ENCODE assay signal across 8 cellular contexts in the genomic region with DNA sequence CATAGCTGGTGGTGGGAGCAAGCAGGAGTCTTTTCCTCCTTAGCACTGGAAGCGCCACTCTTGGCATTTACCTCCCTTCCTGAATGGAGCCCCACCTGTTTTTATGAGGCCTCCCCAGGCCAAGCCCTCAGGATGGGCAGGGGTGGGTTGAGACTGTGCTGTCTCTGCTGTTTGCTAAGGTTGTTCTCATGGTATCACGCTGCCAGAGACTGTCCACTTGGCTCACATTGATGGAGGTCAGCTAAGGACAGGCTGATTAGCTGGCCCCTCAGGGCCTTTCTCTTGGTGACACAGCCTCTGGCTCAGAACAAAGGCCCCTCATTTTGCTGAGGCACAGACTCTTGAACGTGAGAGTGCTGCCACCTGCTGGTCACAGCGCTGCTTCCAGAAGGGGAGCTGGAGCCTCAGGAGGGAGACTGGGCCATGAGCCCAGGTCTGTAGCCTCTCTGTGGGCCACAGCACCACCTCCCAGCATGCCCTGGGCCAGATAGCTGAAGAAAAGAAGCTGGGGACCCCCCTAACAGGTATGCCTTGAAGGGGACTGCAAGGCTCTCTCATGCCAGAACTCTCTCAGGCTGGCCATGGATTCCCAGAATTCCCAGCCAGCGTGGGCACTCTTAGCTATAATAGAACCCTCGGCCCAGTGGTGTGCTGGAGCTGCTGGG.
DNase-seq lines count a peak whose midpoint lies in the region; ATAC-seq and TF ChIP-seq lines count a peak whose summit lies in the region.

No MANE protein-coding gene starts in this region.

- ATAC-seq in GM19025 (IDR thresholded peaks at IDR 0.05; ENCODE audit: low read depth, unreplicated experiment) (peak; percentile 77), HG03342 (IDR thresholded peaks at IDR 0.05; ENCODE audit: unreplicated experiment) (peak; percentile 74)

- H3K27ac ChIP-seq in coronary artery = no peak overlapping the region

- TF ChIP-seq CTCF in coronary artery (IDR thresholded peaks at IDR 0.05) = peak; percentile 91
- TF ChIP-seq CTCF in lower leg skin (IDR thresholded peaks at IDR 0.05) = peak in 1 of 3 donors; percentile 93

- H3K4me3 ChIP-seq in coronary artery = no peak overlapping the region
- H3K4me3 ChIP-seq in lower leg skin (ENCODE audit: low read depth, poor library complexity, severe bottlenecking) = no peak overlapping the region

- DNase-seq in Ammon's horn (ENCODE audit: low spot score) (peak; percentile 94), NCI-H460 (ENCODE audit: extremely low read depth, low read depth) (peak; percentile 78), coronary artery (ENCODE audit: low spot score) (peak; percentile 82), lower leg skin (ENCODE audit: low spot score in 2 of 2) (peak; percentile 80 to 96)
- peak; percentile 83 to 93 for DNase-seq in activated CD4-positive, alpha-beta T cell treated with anti-CD3 and anti-CD28 coated beads for 4 hours
- DNase-seq in stimulated activated CD4-positive, alpha-beta T cell treated with anti-CD3 and anti-CD28 coated beads, TNF-alpha, amount 100 ng/mL, for 24 hours (ENCODE audit: low read depth in 3 of 3) = peak; percentile 73 to 84 (median 82)

- intact Hi-C loops in lower leg skin (cut with DNase I; ENCODE audit: low total_unique reads) = loop anchor here (2.0 kb wide), 1 partner anchor 346 kb away; no protein-coding TSS in a partner anchor

- WGBS in lower leg skin, 2 donors = 28 to 29% methylated on average over 6 of the region's 6 CpGs

- TF ChIP-seq POLR2A in lower leg skin (IDR thresholded peaks at IDR 0.05) = no peak
